Comparison of ENCODE assay signal across 28 cellular contexts in the genomic region with DNA sequence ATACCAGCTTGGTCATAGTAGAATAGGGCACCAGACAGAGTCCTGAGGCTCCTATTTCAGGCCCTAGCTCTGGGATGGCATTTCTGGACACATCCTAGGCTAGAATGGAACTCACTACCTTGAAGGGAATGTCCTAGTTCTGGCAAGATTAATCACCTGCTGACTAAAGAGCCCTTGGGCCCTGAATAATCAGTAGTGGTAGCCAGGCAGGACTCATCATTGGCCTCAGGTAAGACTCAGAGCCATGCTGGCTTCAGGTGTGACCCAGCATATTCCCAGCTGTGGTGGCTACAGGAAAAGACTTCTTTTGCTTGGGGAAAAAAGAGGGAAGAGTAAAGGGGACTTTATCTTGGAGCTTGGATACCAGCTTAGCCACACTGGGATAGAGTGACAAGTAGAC.
DNase-seq lines count a peak whose midpoint lies in the region; ATAC-seq, FAIRE-seq and TF ChIP-seq lines count a peak whose summit lies in the region.
"Had no signal": no experiment of that assay in that cellular context is flagged by ENCODE, and none has a peak within 500 bp of the region (broad histone marks: within the 10 kb centered on the region; RNA-seq: fewer than 3 reads in every experiment).

No MANE protein-coding gene starts in this region.

- POLR2A ChIA-PET in PC-3 (lab: Charles Lee; ENCODE audit: unreplicated experiment) = no interaction called here

- no peaks in the 10 kb centered on the region for H3F3A ChIP-seq in PC-3 (ENCODE audit: low read length, unreplicated experiment)

- peak; percentile 29 for DNase-seq in PC-3
- peak; percentile 33 for DNase-seq in bronchial epithelial cell (ENCODE audit: low read depth)
- DNase-seq in foreskin keratinocyte = peak; percentile 24 to 69
- peak; percentile 2 for DNase-seq in kidney tubule cell (ENCODE audit: low spot score)
- no peak for DNase-seq in RPMI8226
- DNase-seq in germinal center (ENCODE audit: low spot score) = no peak
- DNase-seq: 8988T; ACHN; BE2C; C1 segment of cervical spinal cord; CD4-positive, alpha-beta memory T cell; CD4-positive, CD25-positive, alpha-beta regulatory T cell; CD8-positive, alpha-beta memory T cell; COR-L47; DMS 273 treated with DMSO at 0.1 percent for 48 hours; DMS153; DMS53; DMS79; DND-41; EL; GDM1 had no signal

- H2AFZ ChIP-seq in PC-3 (ENCODE audit: low read length) = no peak overlapping the region

- H3K4me1 ChIP-seq in PC-3 (ENCODE audit: insufficient read depth, low read length) (no peaks in the 10 kb centered on the region), foreskin keratinocyte (no peaks in the 10 kb centered on the region)
- H3K4me1 ChIP-seq: BE2C, BLaER1 had no signal

- ATAC-seq in PC-3 = no peak
- peak; percentile 71 for ATAC-seq in foreskin keratinocyte
- no peak for ATAC-seq in GM21576 (IDR thresholded peaks at IDR 0.05; ENCODE audit: unreplicated experiment)
- no peak for ATAC-seq in HG03025 (IDR thresholded peaks at IDR 0.05; ENCODE audit: low FRiP score, unreplicated experiment)
- ATAC-seq: GM12878 had no signal

- no peaks in the 10 kb centered on the region for H3K27me3 ChIP-seq in PC-3 (ENCODE audit: low read length)
- H3K27me3 ChIP-seq in bronchial epithelial cell (ENCODE audit: control insufficient read depth, insufficient read depth, low read length) = no peaks in the 10 kb centered on the region
- peaks cover 8% of the 10 kb centered on the region for H3K27me3 ChIP-seq in foreskin keratinocyte
- H3K27me3 ChIP-seq: BLaER1 had no signal

- intact Hi-C loops in PC-3 (cut with micrococcal nuclease) = no loop called here

- H3K4me3 ChIP-seq in PC-3 (ENCODE audit: low read length) = no peak overlapping the region
- no peak overlapping the region for H3K4me3 ChIP-seq in bronchial epithelial cell (ENCODE audit: low read depth, low read length)
- H3K4me3 ChIP-seq: BLaER1, GM12878 had no signal

- no peaks in the 10 kb centered on the region for H3K79me2 ChIP-seq in PC-3 (ENCODE audit: low read length)

- no peak overlapping the region for H3K27ac ChIP-seq in PC-3 (ENCODE audit: low read length)
- no peak overlapping the region for H3K27ac ChIP-seq in foreskin keratinocyte
- H3K27ac ChIP-seq: BLaER1 had no signal

- no peak for FAIRE-seq in bronchial epithelial cell (lab: Jason Lieb, UNC)
- FAIRE-seq: A204.1, GM12878, GM12892, GM18507 had no signal

- no peak overlapping the region for H3K4me2 ChIP-seq in PC-3 (ENCODE audit: low read length)
- H3K4me2 ChIP-seq: BLaER1 had no signal

- H3K36me3 ChIP-seq in PC-3 (ENCODE audit: low read depth, low read length) (no peaks in the 10 kb centered on the region), bronchial epithelial cell (ENCODE audit: control insufficient read depth, insufficient read depth, low read length) (no peaks in the 10 kb centered on the region)
- H3K36me3 ChIP-seq: BE2C, BLaER1 had no signal

- BruUV-seq in PC-3 (replicated peaks; lab: Mats Ljungman, UMichigan) = no TSS peak

- no peak for TF ChIP-seq CTCF in PC-3 (conservative IDR thresholded peaks at IDR 0.05; ENCODE audit: low read depth, low read length)
- TF ChIP-seq CTCF in bronchial epithelial cell (IDR thresholded peaks at IDR 0.05; ENCODE audit: insufficient read depth, low read length, severe bottlenecking) = no peak
- no peak for TF ChIP-seq CTCF in foreskin keratinocyte (conservative IDR thresholded peaks at IDR 0.05)

- H3K9me3 ChIP-seq in PC-3 (ENCODE audit: low read length) = no peaks in the 10 kb centered on the region
- H3K9me3 ChIP-seq: BE2C had no signal

- no peaks in the 10 kb centered on the region for H4K20me1 ChIP-seq in PC-3 (ENCODE audit: low read length)
- H4K20me1 ChIP-seq: BLaER1 had no signal

- CTCF ChIA-PET in PC-3 (lab: Charles Lee) = no interaction called here

- no peak overlapping the region for H3K9ac ChIP-seq in PC-3 (ENCODE audit: low read length)
- H3K9ac ChIP-seq: BLaER1 had no signal

- no peaks in the 10 kb centered on the region for H3K9me2 ChIP-seq in PC-3 (replicated peaks; ENCODE audit: low read length)

Comparison
In these comparisons a context has a peak if more than half of its experiments do, and no peak if none do; other contexts are left out.
1. DNase-seq: peak in PC-3 (single experiment), bronchial epithelial cell (single experiment), foreskin keratinocyte (2 of 2) and kidney tubule cell (single experiment); none in RPMI8226 (single experiment) and germinal center (single experiment).